Comparison of ENCODE assay signal across 18 cellular contexts in the genomic region with DNA sequence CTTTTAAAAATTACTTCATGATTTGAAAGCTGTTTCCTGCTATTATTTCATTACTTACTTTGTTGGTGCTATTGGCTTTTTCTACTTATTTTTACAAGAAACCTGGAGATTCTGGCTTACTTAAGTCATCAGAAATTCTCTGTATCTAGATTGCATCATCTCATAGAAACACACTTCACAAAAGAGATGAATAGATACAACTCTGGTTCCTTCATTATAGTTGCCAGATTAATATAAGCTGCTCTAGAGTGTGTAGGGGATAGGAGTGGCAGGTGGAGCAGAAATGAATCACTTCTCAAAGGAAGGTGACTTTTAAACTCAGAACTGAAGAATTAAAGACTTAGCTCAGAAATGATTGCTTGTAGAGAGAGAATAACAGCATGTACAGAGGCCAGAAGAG. TPM values are rescaled to one million over a fixed set of nuclear protein-coding genes. Genes with fewer than 3 reads are reported as not detected.
DNase-seq lines count a peak whose midpoint lies in the region; ATAC-seq, FAIRE-seq and TF ChIP-seq lines count a peak whose summit lies in the region.
"Had no signal": no experiment of that assay in that cellular context is flagged by ENCODE, and none has a peak within 500 bp of the region (broad histone marks: within the 10 kb centered on the region; RNA-seq: fewer than 3 reads in every experiment).

No MANE protein-coding gene starts in this region.

- no peak overlapping the region for H3K4me2 ChIP-seq in astrocyte (ENCODE audit: low read length)
- H3K4me2 ChIP-seq: BLaER1, KMS-11 had no signal

- H3K4me3 ChIP-seq in astrocyte (ENCODE audit: insufficient read depth, low read depth, low read length) = no peak overlapping the region
- H3K4me3 ChIP-seq: BLaER1 had no signal

- H3K79me2 ChIP-seq in astrocyte (ENCODE audit: insufficient read depth, low read length) = no peaks in the 10 kb centered on the region

- peak overlapping the region; percentile 72 for H3K27ac Mint-ChIP-seq in stimulated activated naive CD8-positive, alpha-beta T cell treated with anti-CD3 and anti-CD28 coated beads, Interleukin-15, Interleukin-2, amounts not matched to agents 100 ng/mL and 50 ng/mL, for 24 hours
- peak overlapping the region; percentile 3 for H3K27ac Mint-ChIP-seq in astrocyte (ENCODE audit: unreplicated experiment)
- peak overlapping the region; percentile 43 to 57 for H3K27ac Mint-ChIP-seq in stimulated activated naive CD8-positive, alpha-beta T cell treated with anti-CD3 and anti-CD28 coated beads, Interleukin-15, amount 100 ng/mL, for 72 hours

- no peaks in the 10 kb centered on the region for H3K36me3 ChIP-seq in astrocyte (ENCODE audit: insufficient read depth, low read length)

- H3K4me1 Mint-ChIP-seq in stimulated activated naive CD8-positive, alpha-beta T cell treated with anti-CD3 and anti-CD28 coated beads, Interleukin-15, Interleukin-2, amounts not matched to agents 100 ng/mL and 50 ng/mL, for 24 hours (ENCODE audit: low read depth) = peaks cover 6% of the 10 kb centered on the region
- H3K4me1 Mint-ChIP-seq in astrocyte (ENCODE audit: low read depth, unreplicated experiment) = peaks cover 3% of the 10 kb centered on the region
- H3K4me1 Mint-ChIP-seq in stimulated activated naive CD8-positive, alpha-beta T cell treated with anti-CD3 and anti-CD28 coated beads, Interleukin-15, amount 100 ng/mL, for 72 hours = peaks cover 21% of the 10 kb centered on the region

- ATAC-seq in activated CD4-positive, CD25-positive, alpha-beta regulatory T cell treated with anti-CD3 and anti-CD28 coated beads, Interleukin-2, amount 50 U/mL, for 24 hours = peak; percentile 45 to 58
- ATAC-seq in stimulated activated naive CD8-positive, alpha-beta T cell treated with anti-CD3 and anti-CD28 coated beads, Interleukin-15, Interleukin-2, amounts not matched to agents 100 U/mL and 50 U/mL, for 24 hours = no peak
- peak; percentile 52 for ATAC-seq in stimulated activated naive CD8-positive, alpha-beta T cell treated with anti-CD3 and anti-CD28 coated beads, Interleukin-15, amount 100 ng/mL, for 72 hours
- ATAC-seq in GM21447 (IDR thresholded peaks at IDR 0.05; ENCODE audit: unreplicated experiment) = no peak
- ATAC-seq: PC-3 had no signal

- H3K4me1 ChIP-seq in astrocyte (ENCODE audit: insufficient read depth, low read length) = no peaks in the 10 kb centered on the region
- H3K4me1 ChIP-seq: BLaER1 had no signal

- FAIRE-seq in astrocyte (lab: Jason Lieb, UNC) = no peak

- TF ChIP-seq CTCF in astrocyte (IDR thresholded peaks at IDR 0.05; ENCODE audit: insufficient read depth, low read depth, low read length) = no peak

- no peaks in the 10 kb centered on the region for H4K20me1 ChIP-seq in astrocyte (ENCODE audit: insufficient read depth, low read length)
- H4K20me1 ChIP-seq: BLaER1 had no signal

- H2AFZ ChIP-seq in astrocyte (ENCODE audit: low read depth, low read length) = no peak overlapping the region

- no peaks in the 10 kb centered on the region for H3K9me3 Mint-ChIP-seq in stimulated activated naive CD8-positive, alpha-beta T cell treated with anti-CD3 and anti-CD28 coated beads, Interleukin-15, Interleukin-2, amounts not matched to agents 100 ng/mL and 50 ng/mL, for 24 hours
- H3K9me3 Mint-ChIP-seq in astrocyte (ENCODE audit: unreplicated experiment) = no peaks in the 10 kb centered on the region
- no peaks in the 10 kb centered on the region for H3K9me3 Mint-ChIP-seq in stimulated activated naive CD8-positive, alpha-beta T cell treated with anti-CD3 and anti-CD28 coated beads, Interleukin-15, amount 100 ng/mL, for 72 hours

- no peak overlapping the region for H3K27ac ChIP-seq in astrocyte (ENCODE audit: low read depth, low read length)
- H3K27ac ChIP-seq: BLaER1, KMS-11, RWPE1 had no signal

- H3K36me3 Mint-ChIP-seq in stimulated activated naive CD8-positive, alpha-beta T cell treated with anti-CD3 and anti-CD28 coated beads, Interleukin-15, Interleukin-2, amounts not matched to agents 100 ng/mL and 50 ng/mL, for 24 hours (ENCODE audit: low read depth) = peaks cover 70% of the 10 kb centered on the region
- H3K36me3 Mint-ChIP-seq in astrocyte (ENCODE audit: low read depth, unreplicated experiment) = no peaks in the 10 kb centered on the region

- no peak overlapping the region for H3K4me3 Mint-ChIP-seq in stimulated activated naive CD8-positive, alpha-beta T cell treated with anti-CD3 and anti-CD28 coated beads, Interleukin-15, Interleukin-2, amounts not matched to agents 100 ng/mL and 50 ng/mL, for 24 hours
- H3K4me3 Mint-ChIP-seq in astrocyte (ENCODE audit: unreplicated experiment) = no peak overlapping the region
- no peak overlapping the region for H3K4me3 Mint-ChIP-seq in stimulated activated naive CD8-positive, alpha-beta T cell treated with anti-CD3 and anti-CD28 coated beads, Interleukin-15, amount 100 ng/mL, for 72 hours

- no peaks in the 10 kb centered on the region for H3K27me3 Mint-ChIP-seq in stimulated activated naive CD8-positive, alpha-beta T cell treated with anti-CD3 and anti-CD28 coated beads, Interleukin-15, Interleukin-2, amounts not matched to agents 100 ng/mL and 50 ng/mL, for 24 hours
- no peaks in the 10 kb centered on the region for H3K27me3 Mint-ChIP-seq in astrocyte (ENCODE audit: low read depth, unreplicated experiment)
- no peaks in the 10 kb centered on the region for H3K27me3 Mint-ChIP-seq in stimulated activated naive CD8-positive, alpha-beta T cell treated with anti-CD3 and anti-CD28 coated beads, Interleukin-15, amount 100 ng/mL, for 72 hours

- H3K27me3 ChIP-seq in astrocyte (ENCODE audit: insufficient read depth, low read length) = no peaks in the 10 kb centered on the region
- H3K27me3 ChIP-seq: BLaER1 had no signal

- no peak overlapping the region for H3K9ac ChIP-seq in astrocyte (ENCODE audit: low read length)
- H3K9ac ChIP-seq: BLaER1, KMS-11 had no signal

- H3K9me3 ChIP-seq in astrocyte (ENCODE audit: insufficient read depth, low read depth, low read length) = no peaks in the 10 kb centered on the region
- H3K9me3 ChIP-seq: BLaER1 had no signal

- no peak for DNase-seq in activated CD4-positive, CD25-positive, alpha-beta regulatory T cell treated with anti-CD3 and anti-CD28 coated beads, Interleukin-2, amount 50 U/mL, for 72 hours
- no peak for DNase-seq in stimulated activated naive CD8-positive, alpha-beta T cell treated with anti-CD3 and anti-CD28 coated beads, Interleukin-15, Interleukin-2, amounts not matched to agents 100 U/mL and 50 U/mL, for 24 hours
- DNase-seq in astrocyte (ENCODE audit: low read depth) (no peak), GDM1 (lab: John Stamatoyannopoulos, UW) (no peak)
- no peak for DNase-seq in stimulated activated naive CD8-positive, alpha-beta T cell treated with anti-CD3 and anti-CD28 coated beads, Interleukin-15, amount 100 ng/mL, for 72 hours
- DNase-seq: DMS 273 treated with DMSO at 0.1 percent for 48 hours, NCI-H1436 treated with DMSO at 0.1 percent for 48 hours, NCI-H2029 treated with DMSO at 0.1 percent for 48 hours, NCI-H510A, NCI-H774, PC-3 had no signal

RNA-seq across cellular contexts. Expression of a gene that starts 20.0 kb away (rescaled TPM):
- 9.9 and 11.1 TPM in 2 replicates for total RNA-seq in astrocyte
- total RNA-seq: A172 had no signal

Comparison
In these comparisons a context has a peak if more than half of its experiments do, and no peak if none do; other contexts are left out.
1. ATAC-seq: peak in activated CD4-positive, CD25-positive, alpha-beta regulatory T cell treated with anti-CD3 and anti-CD28 coated beads, Interleukin-2, amount 50 U/mL, for 24 hours (2 of 2) and stimulated activated naive CD8-positive, alpha-beta T cell treated with anti-CD3 and anti-CD28 coated beads, Interleukin-15, amount 100 ng/mL, for 72 hours (single experiment); none in stimulated activated naive CD8-positive, alpha-beta T cell treated with anti-CD3 and anti-CD28 coated beads, Interleukin-15, Interleukin-2, amounts not matched to agents 100 U/mL and 50 U/mL, for 24 hours (single experiment) and GM21447 (single experiment).
2. H3K27ac Mint-ChIP-seq: peak in every context shown above with its lines; median percentile 72 in stimulated activated naive CD8-positive, alpha-beta T cell treated with anti-CD3 and anti-CD28 coated beads, Interleukin-15, Interleukin-2, amounts not matched to agents 100 ng/mL and 50 ng/mL, for 24 hours; 50 in stimulated activated naive CD8-positive, alpha-beta T cell treated with anti-CD3 and anti-CD28 coated beads, Interleukin-15, amount 100 ng/mL, for 72 hours; 3 in astrocyte.